In genomic region chr1:245768596-245768995, GRCh38 we compare ENCODE assay signal across 20 cellular contexts.
"Had no signal": no experiment of that assay in that cellular context is flagged by ENCODE, and none has a peak within 500 bp of the region (broad histone marks: within the 10 kb centered on the region; RNA-seq: fewer than 3 reads in every experiment).

No MANE protein-coding gene starts in this region.

- H3K27me3 ChIP-seq: SJSA1 had no signal

- DNase-seq: KBM-7, MM.1S, NCI-H1092 treated with DMSO at 0.1 percent for 48 hours, NCI-H1436, NCI-H187, NCI-H2029, NCI-H2081 treated with DMSO at 0.1 percent for 48 hours, NCI-H2171, NCI-H226, NCI-H446, NCI-H510A, NCI-H524 treated with DMSO at 0.1 percent for 48 hours, NCI-H69, NCI-H774, Right ventricle myocardium superior, RPMI8226, SIG-M5 had no signal

- H3K4me3 ChIP-seq: SJSA1, SK-N-MC had no signal

- H3K27ac ChIP-seq: SJSA1, SK-N-MC had no signal

- H3K36me3 ChIP-seq: SJSA1 had no signal

- FAIRE-seq: RCC 7860 had no signal

- H3K9me3 ChIP-seq: SJSA1 had no signal
